Comparison of ENCODE assay signal across 22 cellular contexts in genomic region chr9:114334490-114334889, GRCh38. TPM values are rescaled to one million over a fixed set of nuclear protein-coding genes. Genes with fewer than 3 reads are reported as not detected.
DNase-seq lines count a peak whose midpoint lies in the region; ATAC-seq, FAIRE-seq and TF ChIP-seq lines count a peak whose summit lies in the region.
"Had no signal": no experiment of that assay in that cellular context is flagged by ENCODE, and none has a peak within 500 bp of the region (broad histone marks: within the 10 kb centered on the region; RNA-seq: fewer than 3 reads in every experiment).

No MANE protein-coding gene starts in this region.

- no peak overlapping the region for H3K9ac ChIP-seq in astrocyte (ENCODE audit: low read length)

- no peak overlapping the region for H2AFZ ChIP-seq in astrocyte (ENCODE audit: low read depth, low read length)
- no peak overlapping the region for H2AFZ ChIP-seq in GM23338

- H3K36me3 ChIP-seq in astrocyte (ENCODE audit: insufficient read depth, low read length): peaks cover 4% of the 10 kb centered on the region
- no peaks in the 10 kb centered on the region for H3K36me3 ChIP-seq in GM23338 (ENCODE audit: insufficient read depth)

- peaks cover 19% of the 10 kb centered on the region for H3K4me1 Mint-ChIP-seq in activated naive CD8-positive, alpha-beta T cell (ENCODE audit: low read depth)
- peaks cover 16% of the 10 kb centered on the region for H3K4me1 Mint-ChIP-seq in activated naive CD8-positive, alpha-beta T cell treated with anti-CD3 and anti-CD28 coated beads, Interleukin-2, amount 50 U/mL, for 24 hours
- H3K4me1 Mint-ChIP-seq in astrocyte (ENCODE audit: low read depth, unreplicated experiment): no peaks in the 10 kb centered on the region
- peaks cover 6% of the 10 kb centered on the region for H3K4me1 Mint-ChIP-seq in GM23338

- H3K4me3 ChIP-seq in astrocyte (ENCODE audit: insufficient read depth, low read depth, low read length) (no peak overlapping the region), GM23338 (no peak overlapping the region)

- H3K4me1 ChIP-seq in astrocyte (ENCODE audit: insufficient read depth, low read length) (no peaks in the 10 kb centered on the region), GM23338 (ENCODE audit: insufficient read depth) (no peaks in the 10 kb centered on the region)

- no peaks in the 10 kb centered on the region for H3K9me3 ChIP-seq in astrocyte (ENCODE audit: insufficient read depth, low read depth, low read length)

- peak overlapping the region; percentile 94 for H3K27ac Mint-ChIP-seq in activated naive CD8-positive, alpha-beta T cell
- no peak overlapping the region for H3K27ac Mint-ChIP-seq in activated naive CD8-positive, alpha-beta T cell treated with anti-CD3 and anti-CD28 coated beads, Interleukin-2, amount 50 U/mL, for 24 hours
- H3K27ac Mint-ChIP-seq in astrocyte (ENCODE audit: unreplicated experiment) (peak overlapping the region; percentile 1), GM23338 (no peak overlapping the region)

- H3K4me3 Mint-ChIP-seq in activated naive CD8-positive, alpha-beta T cell: no peak overlapping the region
- H3K4me3 Mint-ChIP-seq in activated naive CD8-positive, alpha-beta T cell treated with anti-CD3 and anti-CD28 coated beads, Interleukin-2, amount 50 U/mL, for 24 hours: no peak overlapping the region
- H3K4me3 Mint-ChIP-seq in astrocyte (ENCODE audit: unreplicated experiment): no peak overlapping the region
- H3K4me3 Mint-ChIP-seq in GM23338: no peak overlapping the region
- H3K4me3 Mint-ChIP-seq: CD14-positive monocyte had no signal

- no peak overlapping the region for H3K4me2 ChIP-seq in astrocyte (ENCODE audit: low read length)
- no peak overlapping the region for H3K4me2 ChIP-seq in GM23338

- no peak overlapping the region for H3K27ac ChIP-seq in astrocyte (ENCODE audit: low read depth, low read length)
- H3K27ac ChIP-seq in GM23338 (ENCODE audit: low read depth): no peak overlapping the region
- H3K27ac ChIP-seq: RWPE1 had no signal

- H3K9me2 ChIP-seq in GM23338 (ENCODE audit: insufficient read depth): no peaks in the 10 kb centered on the region

- DNase-seq in activated naive CD8-positive, alpha-beta T cell treated with anti-CD3 and anti-CD28 coated beads, Interleukin-2, amount 50 U/mL, for 24 hours: no peak
- DNase-seq in astrocyte (ENCODE audit: low read depth) (no peak), left lobe of liver (ENCODE audit: low spot score) (no peak), cerebellar cortex (ENCODE audit: low spot score) (no peak), GM23338 (ENCODE audit: low spot score) (no peak), NCI-H69 (lab: John Stamatoyannopoulos, UW) (no peak)
- DNase-seq: COR-L47, DMS 273 treated with DMSO at 0.1 percent for 48 hours, DND-41, KG1, MV-4-11, NCI-H1417 treated with DMSO at 0.1 percent for 48 hours, NCI-H187 treated with DMSO at 0.1 percent for 48 hours, NCI-H226, NCI-H524, PC-3, SIG-M5 had no signal

- H3F3A ChIP-seq in GM23338 (replicated peaks; ENCODE audit: low read depth): 0 out of 2 replicates have a peak, but pooled peaks cover 4% of the 10 kb centered on the region

- peaks cover 9% of the 10 kb centered on the region for H3K36me3 Mint-ChIP-seq in activated naive CD8-positive, alpha-beta T cell
- peaks cover 38% of the 10 kb centered on the region for H3K36me3 Mint-ChIP-seq in activated naive CD8-positive, alpha-beta T cell treated with anti-CD3 and anti-CD28 coated beads, Interleukin-2, amount 50 U/mL, for 24 hours (ENCODE audit: low read depth)
- H3K36me3 Mint-ChIP-seq in astrocyte (ENCODE audit: low read depth, unreplicated experiment) (peaks cover 15% of the 10 kb centered on the region), GM23338 (ENCODE audit: low read depth) (peaks cover 45% of the 10 kb centered on the region)

- TF ChIP-seq CTCF in astrocyte (IDR thresholded peaks at IDR 0.05; ENCODE audit: insufficient read depth, low read depth, low read length) (no peak), GM23338 (conservative IDR thresholded peaks at IDR 0.05; ENCODE audit: low read depth in 2 of 2) (no peak)

- H3K79me2 ChIP-seq in astrocyte (ENCODE audit: insufficient read depth, low read length) (no peaks in the 10 kb centered on the region), GM23338 (replicated peaks; ENCODE audit: insufficient read depth) (no peaks in the 10 kb centered on the region)

- FAIRE-seq in astrocyte (lab: Jason Lieb, UNC): no peak
- FAIRE-seq: H54 had no signal

- no peaks in the 10 kb centered on the region for H3K27me3 Mint-ChIP-seq in activated naive CD8-positive, alpha-beta T cell
- no peaks in the 10 kb centered on the region for H3K27me3 Mint-ChIP-seq in activated naive CD8-positive, alpha-beta T cell treated with anti-CD3 and anti-CD28 coated beads, Interleukin-2, amount 50 U/mL, for 24 hours
- H3K27me3 Mint-ChIP-seq in astrocyte (ENCODE audit: low read depth, unreplicated experiment) (peaks cover 4% of the 10 kb centered on the region), GM23338 (ENCODE audit: insufficient read depth, low read depth, poor library complexity) (peaks cover 17% of the 10 kb centered on the region)

- no peaks in the 10 kb centered on the region for H3K27me3 ChIP-seq in astrocyte (ENCODE audit: insufficient read depth, low read length)
- no peaks in the 10 kb centered on the region for H3K27me3 ChIP-seq in GM23338 (ENCODE audit: insufficient read depth)

- H4K20me1 ChIP-seq in astrocyte (ENCODE audit: insufficient read depth, low read length) (no peaks in the 10 kb centered on the region), GM23338 (replicated peaks; ENCODE audit: insufficient read depth) (no peaks in the 10 kb centered on the region)

- no peaks in the 10 kb centered on the region for H3K9me3 Mint-ChIP-seq in activated naive CD8-positive, alpha-beta T cell (ENCODE audit: low read depth)
- H3K9me3 Mint-ChIP-seq in activated naive CD8-positive, alpha-beta T cell treated with anti-CD3 and anti-CD28 coated beads, Interleukin-2, amount 50 U/mL, for 24 hours: peaks cover 4% of the 10 kb centered on the region
- H3K9me3 Mint-ChIP-seq in astrocyte (ENCODE audit: unreplicated experiment) (no peaks in the 10 kb centered on the region), GM23338 (0 out of 3 replicates have a peak, but pooled peaks cover 6% of the 10 kb centered on the region)

- ATAC-seq in activated naive CD8-positive, alpha-beta T cell treated with anti-CD3 and anti-CD28 coated beads, Interleukin-2, amount 50 U/mL, for 24 hours: no peak
- peak; percentile 0 for ATAC-seq in left lobe of liver
- no peak for ATAC-seq in GM23338
- ATAC-seq: PC-3 had no signal

TF ChIP-seq in GM23338, 12 proteins besides CTCF, POLR2A, EP300 and RAD21 (continues in another document):
- TF ChIP-seq ZNF331 (CRISPR knock-in tag; IDR thresholded peaks at IDR 0.05; ENCODE audit: low read depth): no peak
- no peak for TF ChIP-seq EZH2phosphoT487 (IDR thresholded peaks at IDR 0.05; ENCODE audit: unreplicated experiment)
- TF ChIP-seq CREB1 (CRISPR knock-in tag; IDR thresholded peaks at IDR 0.05; ENCODE audit: low read depth): no peak
- TF ChIP-seq EZH2 (IDR thresholded peaks at IDR 0.05; ENCODE audit: low read depth, unreplicated experiment): no peak
- TF ChIP-seq REST (IDR thresholded peaks at IDR 0.05; ENCODE audit: unreplicated experiment): no peak
- TF ChIP-seq ZNF114 (CRISPR knock-in tag; IDR thresholded peaks at IDR 0.05): no peak
- TF ChIP-seq JUNB (IDR thresholded peaks at IDR 0.05; ENCODE audit: unreplicated experiment): no peak
- TF ChIP-seq STAT1 (IDR thresholded peaks at IDR 0.05; ENCODE audit: unreplicated experiment): no peak
- TF ChIP-seq POLR2AphosphoS5 (IDR thresholded peaks at IDR 0.05; ENCODE audit: low read depth): no peak
- TF ChIP-seq NANOG (IDR thresholded peaks at IDR 0.05; ENCODE audit: borderline replicate concordance): no peak

RNA-seq across cellular contexts. Expression of gene ORM2, which starts 4.8 kb away (rescaled TPM):
- total RNA-seq in astrocyte (not detected in 2 replicates), left lobe of liver (4,103 TPM)
- 0.76 TPM in 1 of 2 replicates, not detected in the other for total RNA-seq in GM23338 (2014; rRNA removed; shearing (Covaris generic))
- polyA plus RNA-seq in GM23338 (2016; fragmentation: Nextera tagmentation; extraction: Ambion mirVana): 0.76 and 0.90 TPM in 2 replicates
- total RNA-seq: G401, PC-3 had no signal

RNA-seq across cellular contexts. Expression of gene ORM1, which starts 11.6 kb away (rescaled TPM):
- total RNA-seq in astrocyte (not detected in 2 replicates), left lobe of liver (19,737 TPM)
- not detected in 2 replicates for total RNA-seq in GM23338 (2014; rRNA removed; shearing (Covaris generic))
- not detected in 2 replicates for polyA plus RNA-seq in GM23338 (2016; fragmentation: Nextera tagmentation; extraction: Ambion mirVana)
- total RNA-seq: G401, PC-3 had no signal

RNA-seq across cellular contexts. Expression of gene AKNA, which starts 53.3 kb away (rescaled TPM):
- total RNA-seq in astrocyte: 16.0 and 16.4 TPM in 2 replicates
- total RNA-seq in left lobe of liver: 7.3 TPM
- 19.6 and 28.1 TPM in 2 replicates for total RNA-seq in GM23338 (2014; rRNA removed; shearing (Covaris generic))
- polyA plus RNA-seq in GM23338 (2016; fragmentation: Nextera tagmentation; extraction: Ambion mirVana): 9.0 and 11.2 TPM in 2 replicates

Comparison
In these comparisons a context has a peak if more than half of its experiments do, and no peak if none do; other contexts are left out.
1. H3K27ac Mint-ChIP-seq: peak in activated naive CD8-positive, alpha-beta T cell (single experiment) and astrocyte (single experiment); none in activated naive CD8-positive, alpha-beta T cell treated with anti-CD3 and anti-CD28 coated beads, Interleukin-2, amount 50 U/mL, for 24 hours (single experiment) and GM23338 (single experiment).
2. RNA of gene ORM2, which starts 4.8 kb away (total RNA-seq): 4,103 TPM in left lobe of liver (single experiment); 0.76 TPM in GM23338 and not detected in astrocyte; every median in the first group is over 1,000 times any median in the second.
3. RNA of gene ORM1, which starts 11.6 kb away (total RNA-seq): 19,737 TPM in left lobe of liver (single experiment); not detected in astrocyte and not detected in GM23338; every median in the first group is over 1,000 times any median in the second.